ENCODE assay signal across 14 cellular contexts in genomic region chr5:59133801-59134261, GRCh38.
A peak's percentile ranks its signal among the peaks of the same experiment; 100 is the strongest.
DNase-seq lines count a peak whose midpoint lies in the region; ATAC-seq, FAIRE-seq and TF ChIP-seq lines count a peak whose summit lies in the region.
"Had no signal": no experiment of that assay in that cellular context is flagged by ENCODE, and none has a peak within 500 bp of the region (broad histone marks: within the 10 kb centered on the region; RNA-seq: fewer than 3 reads in every experiment).

No MANE protein-coding gene starts in this region.

- POLR2A ChIA-PET in BJ (lab: Charles Lee) (no interaction called here), GM10248 (lab: Yijun Ruan, JAX) (no interaction called here)

- H4K20me1 ChIP-seq in osteoblast (ENCODE audit: insufficient read depth, low read length): no peaks in the 10 kb centered on the region

- H3K36me3 ChIP-seq in BJ (ENCODE audit: control insufficient read depth, insufficient read depth, low read length): no peaks in the 10 kb centered on the region
- H3K36me3 ChIP-seq in osteoblast (ENCODE audit: insufficient read depth, low read length): no peaks in the 10 kb centered on the region
- H3K36me3 ChIP-seq: cardiac muscle cell, spleen had no signal

- peak; percentile 55 for FAIRE-seq in HTR-8/SVneo (lab: Jason Lieb, UNC)

- no peaks in the 10 kb centered on the region for H3K79me2 ChIP-seq in osteoblast (ENCODE audit: insufficient read depth, low read length)

- CTCF ChIA-PET in BJ (lab: Yijun Ruan, JAX) (interaction anchor here (0.5 to 1.5 kb wide), 6 partner anchors 14 to 98 kb away, joined by 3 to 5 read pairs (median 3); no protein-coding TSS in a partner anchor), GM10248 (lab: Yijun Ruan, JAX) (interaction anchor here (0.9 to 2.7 kb wide), 5 partner anchors 9 to 50 kb away, joined by 3 to 8 read pairs (median 4); no protein-coding TSS in a partner anchor)

- peak overlapping the region; percentile 49 for H3K4me2 ChIP-seq in osteoblast (ENCODE audit: insufficient read depth, low read length)

- H3K4me3 ChIP-seq in BJ (ENCODE audit: low read depth, low read length) (no peak overlapping the region), osteoblast (ENCODE audit: insufficient read depth, low read length) (no peak overlapping the region)
- H3K4me3 ChIP-seq: cardiac muscle cell, spleen had no signal

- DNase-seq in BJ (ENCODE audit: low read depth): peak; percentile 55
- peak; percentile 42 for DNase-seq in HTR-8/SVneo (ENCODE audit: insufficient read length, low spot score)
- peak; percentile 65 for DNase-seq in brain pericyte (ENCODE audit: low read depth, low spot score)
- DNase-seq in osteoblast (ENCODE audit: insufficient read length, low spot score, missing footprints): peak; percentile 70
- DNase-seq in GM10248 (ENCODE audit: extremely low spot score): no peak
- DNase-seq in inferior parietal cortex (ENCODE audit: extremely low spot score): no peak
- DNase-seq: activated CD8-positive, alpha-beta memory T cell treated with anti-CD3 and anti-CD28 coated beads for 24 hours; GF-D8; midbrain; spleen had no signal

- no peak for ATAC-seq in HG03280 (IDR thresholded peaks at IDR 0.05; ENCODE audit: unreplicated experiment)
- ATAC-seq in GM19351 (IDR thresholded peaks at IDR 0.05; ENCODE audit: unreplicated experiment): no peak
- ATAC-seq: stimulated activated memory B cell treated with anti-CD40 and anti-IgM and Interleukin-4, amounts not matched to agents 10 μg/mL and 1 μg/mL and 100 μg/mL, for 72 hours had no signal

- no peaks in the 10 kb centered on the region for H3K9me3 ChIP-seq in osteoblast (ENCODE audit: low read depth, low read length)
- H3K9me3 ChIP-seq: spleen had no signal

- TF ChIP-seq CTCF in BJ (IDR thresholded peaks at IDR 0.05; ENCODE audit: insufficient read depth, low read depth, low read length): no peak
- TF ChIP-seq CTCF in osteoblast (IDR thresholded peaks at IDR 0.05; ENCODE audit: extremely low read depth, low read depth, low read length): no peak
- no peak for TF ChIP-seq CTCF in GM10248 (IDR thresholded peaks at IDR 0.05; ENCODE audit: control extremely low read depth, extremely low read depth, low read depth, missing control alignments)

- peaks cover 16% of the 10 kb centered on the region for H3K4me1 ChIP-seq in osteoblast (ENCODE audit: insufficient read depth, low read length)
- H3K4me1 ChIP-seq: spleen had no signal

- no peak overlapping the region for H2AFZ ChIP-seq in osteoblast (ENCODE audit: low read length)

- peak overlapping the region; percentile 11 for H3K27ac ChIP-seq in osteoblast (ENCODE audit: low read depth, low read length)
- H3K27ac ChIP-seq: cardiac muscle cell, spleen had no signal

- no peaks in the 10 kb centered on the region for H3K27me3 ChIP-seq in BJ (ENCODE audit: control insufficient read depth, insufficient read depth, low read length)
- no peaks in the 10 kb centered on the region for H3K27me3 ChIP-seq in osteoblast (ENCODE audit: insufficient read depth, low read length)
- H3K27me3 ChIP-seq: cardiac muscle cell, spleen had no signal

Comparison
In these comparisons a context has a peak if more than half of its experiments do, and no peak if none do; other contexts are left out.
1. DNase-seq: peak in BJ (single experiment), HTR-8/SVneo (single experiment), brain pericyte (single experiment) and osteoblast (single experiment); none in GM10248 (single experiment) and inferior parietal cortex (single experiment).